Comparison of ENCODE assay signal across 8 cellular contexts in genomic region chr5:36876965-36877666, GRCh38. TPM values are rescaled to one million over a fixed set of nuclear protein-coding genes. Genes with fewer than 3 reads are reported as not detected.
DNase-seq lines count a peak whose midpoint lies in the region; ATAC-seq, FAIRE-seq and TF ChIP-seq lines count a peak whose summit lies in the region.

No MANE protein-coding gene starts in this region.

- DNase-seq in GM10248 (ENCODE audit: extremely low spot score), result peak; percentile 28
- peak; percentile 59 to 65 for DNase-seq in NCI-H1930 (lab: John Stamatoyannopoulos, UW)
- peak in 56 of 61 donors; percentile 42 to 89 (median 69) for DNase-seq in caudate nucleus (lab: John Stamatoyannopoulos, UW)
- peak; percentile 91 for DNase-seq in kidney
- DNase-seq in stimulated activated CD4-positive, alpha-beta T cell treated with anti-CD3 and anti-CD28 coated beads, Interleukin-15, amount 100 ng/mL, for 24 hours, result peak; percentile 69

- H3K27ac ChIP-seq in caudate nucleus (ENCODE audit: low read depth, low read length) (peak overlapping the region; percentile 96), kidney (ENCODE audit: low read depth in 2 of 2, low read length in 2 of 2) (peak overlapping the region; percentile 96 to 99)

- TF ChIP-seq CTCF in GM10248 (IDR thresholded peaks at IDR 0.05; ENCODE audit: control extremely low read depth, extremely low read depth, low read depth, missing control alignments), result no peak
- no peak for TF ChIP-seq CTCF in WI38 (IDR thresholded peaks at IDR 0.05; ENCODE audit: low read depth, low read length)
- TF ChIP-seq CTCF in kidney (IDR thresholded peaks at IDR 0.05; ENCODE audit: borderline replicate concordance, extremely low read depth, insufficient read depth), result no peak

- peak overlapping the region; percentile 81 to 99 for H3K9ac ChIP-seq in kidney (ENCODE audit: low read length in 2 of 2)

- H3K4me3 ChIP-seq in WI38 (ENCODE audit: low read depth, low read length), result peak overlapping the region; percentile 90
- peak overlapping the region; percentile 96 to 100 for H3K4me3 ChIP-seq in kidney (ENCODE audit: low read length in 2 of 2)

- ATAC-seq in HG02763 (IDR thresholded peaks at IDR 0.05; ENCODE audit: unreplicated experiment) (peak; percentile 20), GM18861 (IDR thresholded peaks at IDR 0.05; ENCODE audit: unreplicated experiment) (no peak)

- peaks cover 6 to 26% of the 10 kb centered on the region in 2 donors for H3K4me1 ChIP-seq in kidney (ENCODE audit: control insufficient read depth in 1 of 2, insufficient read depth in 1 of 2, low read depth in 1 of 2, low read length in 2 of 2)

- CTCF ChIA-PET in GM10248 (lab: Yijun Ruan, JAX), result interaction anchor here (0.7 to 1.9 kb wide), 10 partner anchors 8 to 146 kb away, joined by 3 to 10 read pairs (median 5); no protein-coding TSS in a partner anchor

- no peaks in the 10 kb centered on the region for H3K9me3 ChIP-seq in kidney (ENCODE audit: control insufficient read depth in 1 of 2, low read length in 2 of 2)

- intact Hi-C loops in kidney (cut with DNase I), result no loop called here

- H3K36me3 ChIP-seq in kidney (ENCODE audit: control insufficient read depth in 1 of 2, insufficient read depth in 2 of 2, low read length in 2 of 2), result no peaks in the 10 kb centered on the region

- POLR2A ChIA-PET in GM10248 (lab: Yijun Ruan, JAX), result interaction anchor here (1.5 kb wide), 1 partner anchor 152 kb away, joined by 5 read pairs; no protein-coding TSS in a partner anchor

- FAIRE-seq in kidney (lab: Jason Lieb, UNC), result no peak

RNA-seq across cellular contexts. Expression of gene NIPBL, which starts 0.5 kb away (rescaled TPM):
- 65.5 TPM for total RNA-seq in kidney
- polyA plus RNA-seq in kidney (ENCODE audit: insufficient read depth, low read depth, low replicate concordance), result 12.4 TPM

Comparison
In these comparisons a context has a peak if more than half of its experiments do, and no peak if none do; other contexts are left out.
1. DNase-seq: peak in every context shown above with its lines; median percentile 91 in kidney; 69 in caudate nucleus; 69 in stimulated activated CD4-positive, alpha-beta T cell treated with anti-CD3 and anti-CD28 coated beads, Interleukin-15, amount 100 ng/mL, for 24 hours; 62 in NCI-H1930; 28 in GM10248.